Comparison of ENCODE assay signal across 1 cellular context in genomic region chr19:7636691-7637373, GRCh38.
A peak's percentile ranks its signal among the peaks of the same experiment; 100 is the strongest.
TF ChIP-seq lines count a peak whose summit lies in the region.

STXBP2 (plus strand) TSS chr19:7637110; CDS start chr19:7637150, 40 bp downstream.

TF ChIP-seq in H1, 55 proteins besides CTCF, POLR2A, EP300 and RAD21 (continued from another document):
- TF ChIP-seq EGR1 (IDR thresholded peaks at IDR 0.05; ENCODE audit: borderline replicate concordance, low read depth, low read length) (no peak; the same call in 1 of the 2 replicates), FOSL1 (IDR thresholded peaks at IDR 0.05; ENCODE audit: insufficient read depth, low read depth, low read length) (no peak), SP4 (IDR thresholded peaks at IDR 0.05; ENCODE audit: low read length) (peak; percentile 74; the same call in 1 of the 2 replicates), SUZ12 (IDR thresholded peaks at IDR 0.05; ENCODE audit: low read length) (no peak), KDM4A (IDR thresholded peaks at IDR 0.05; ENCODE audit: low read depth, low read length, severe bottlenecking) (peak; percentile 32), CBX8 (IDR thresholded peaks at IDR 0.05; ENCODE audit: borderline replicate concordance, low read depth, low read length) (no peak), ATF2 (IDR thresholded peaks at IDR 0.05; ENCODE audit: low read length) (no peak), MAFK (IDR thresholded peaks at IDR 0.05; ENCODE audit: low read depth, low read length) (no peak), MAX (IDR thresholded peaks at IDR 0.05) (peak; percentile 100), YY1 (IDR thresholded peaks at IDR 0.05; ENCODE audit: low read depth, low read length) (peak; percentile 90), JUND (IDR thresholded peaks at IDR 0.05; ENCODE audit: low read length) (no peak), HDAC2 (IDR thresholded peaks at IDR 0.05; ENCODE audit: borderline replicate concordance in 1 of 2, low read depth in 2 of 2, low read length in 2 of 2) (no peak), POU5F1 (IDR thresholded peaks at IDR 0.05; ENCODE audit: low read depth, low read length) (no peak), TAF7 (optimal IDR thresholded peaks at IDR 0.05; ENCODE audit: borderline replicate concordance, low read depth, low read length) (peak; percentile 69), GTF2F1 (IDR thresholded peaks at IDR 0.05; ENCODE audit: borderline replicate concordance, low read depth, low read length) (no peak), SP2 (IDR thresholded peaks at IDR 0.05; ENCODE audit: low read length) (no peak), SIN3A (conservative IDR thresholded peaks at IDR 0.05 in 1 of 2, IDR thresholded peaks at IDR 0.05 in 1 of 2; ENCODE audit: low read depth in 1 of 2, low read length in 2 of 2) (peak in 1 of 2 experiments; percentile 8; a peak in 1 of 4 replicates), SIRT6 (IDR thresholded peaks at IDR 0.05; ENCODE audit: low read length) (no peak), KDM1A (IDR thresholded peaks at IDR 0.05; ENCODE audit: borderline replicate concordance, low read length) (no peak), TEAD4 (IDR thresholded peaks at IDR 0.05; ENCODE audit: low read depth, low read length) (no peak), SIX5 (IDR thresholded peaks at IDR 0.05; ENCODE audit: low read depth, low read length) (no peak), RBBP5 (IDR thresholded peaks at IDR 0.05; ENCODE audit: borderline replicate concordance, low read depth, low read length) (no peak), NANOG (IDR thresholded peaks at IDR 0.05; ENCODE audit: insufficient read depth, low read depth, low read length, poor library complexity, severe bottlenecking) (peak; percentile 17), POLR2AphosphoS5 (IDR thresholded peaks at IDR 0.05; ENCODE audit: low read depth, low read length) (peak; percentile 58), ASH2L (IDR thresholded peaks at IDR 0.05; ENCODE audit: low read length) (no peak), KDM5A (IDR thresholded peaks at IDR 0.05; ENCODE audit: low read length) (no peak), USF2 (IDR thresholded peaks at IDR 0.05; ENCODE audit: low read length) (peak; percentile 39; the same call in 1 of the 2 replicates), JUN (IDR thresholded peaks at IDR 0.05; ENCODE audit: low read depth, low read length) (no peak), CHD2 (IDR thresholded peaks at IDR 0.05; ENCODE audit: low read length) (no peak), TAF1 (IDR thresholded peaks at IDR 0.05; ENCODE audit: low read depth, low read length) (peak; percentile 85), RFX5 (IDR thresholded peaks at IDR 0.05; ENCODE audit: borderline replicate concordance, low read depth, low read length) (no peak), CEBPB (IDR thresholded peaks at IDR 0.05; ENCODE audit: low read depth, low read length) (0 out of 2 replicates have a peak, but pooled peaks have one; percentile 11), TBP (IDR thresholded peaks at IDR 0.05; ENCODE audit: low read depth, low read length) (0 out of 2 replicates have a peak, but pooled peaks have one; percentile 44), CREB1 (IDR thresholded peaks at IDR 0.05) (peak; percentile 81), TCF12 (IDR thresholded peaks at IDR 0.05; ENCODE audit: low read depth, low read length) (peak; percentile 70; the same call in 1 of the 2 replicates), ATF3 (IDR thresholded peaks at IDR 0.05; ENCODE audit: insufficient read depth, low read depth, low read length) (no peak), NRF1 (IDR thresholded peaks at IDR 0.05; ENCODE audit: low read depth, low read length) (peak; percentile 6; the same call in 1 of the 2 replicates), RNF2 (IDR thresholded peaks at IDR 0.05; ENCODE audit: borderline replicate concordance, low read depth, low read length, missing control alignments, poor library complexity, severe bottlenecking) (peak; percentile 34), EZH2 (IDR thresholded peaks at IDR 0.05; ENCODE audit: low read depth, low read length, severe bottlenecking) (no peak)
- TF ChIP-seq, protein P1, sequence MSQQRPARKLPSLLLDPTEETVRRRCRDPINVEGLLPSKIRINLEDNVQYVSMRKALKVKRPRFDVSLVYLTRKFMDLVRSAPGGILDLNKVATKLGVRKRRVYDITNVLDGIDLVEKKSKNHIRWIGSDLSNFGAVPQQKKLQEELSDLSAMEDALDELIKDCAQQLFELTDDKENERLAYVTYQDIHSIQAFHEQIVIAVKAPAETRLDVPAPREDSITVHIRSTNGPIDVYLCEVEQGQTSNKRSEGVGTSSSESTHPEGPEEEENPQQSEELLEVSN (IDR thresholded peaks at IDR 0.05) = peak; percentile 99
- TF ChIP-seq, protein P2, sequence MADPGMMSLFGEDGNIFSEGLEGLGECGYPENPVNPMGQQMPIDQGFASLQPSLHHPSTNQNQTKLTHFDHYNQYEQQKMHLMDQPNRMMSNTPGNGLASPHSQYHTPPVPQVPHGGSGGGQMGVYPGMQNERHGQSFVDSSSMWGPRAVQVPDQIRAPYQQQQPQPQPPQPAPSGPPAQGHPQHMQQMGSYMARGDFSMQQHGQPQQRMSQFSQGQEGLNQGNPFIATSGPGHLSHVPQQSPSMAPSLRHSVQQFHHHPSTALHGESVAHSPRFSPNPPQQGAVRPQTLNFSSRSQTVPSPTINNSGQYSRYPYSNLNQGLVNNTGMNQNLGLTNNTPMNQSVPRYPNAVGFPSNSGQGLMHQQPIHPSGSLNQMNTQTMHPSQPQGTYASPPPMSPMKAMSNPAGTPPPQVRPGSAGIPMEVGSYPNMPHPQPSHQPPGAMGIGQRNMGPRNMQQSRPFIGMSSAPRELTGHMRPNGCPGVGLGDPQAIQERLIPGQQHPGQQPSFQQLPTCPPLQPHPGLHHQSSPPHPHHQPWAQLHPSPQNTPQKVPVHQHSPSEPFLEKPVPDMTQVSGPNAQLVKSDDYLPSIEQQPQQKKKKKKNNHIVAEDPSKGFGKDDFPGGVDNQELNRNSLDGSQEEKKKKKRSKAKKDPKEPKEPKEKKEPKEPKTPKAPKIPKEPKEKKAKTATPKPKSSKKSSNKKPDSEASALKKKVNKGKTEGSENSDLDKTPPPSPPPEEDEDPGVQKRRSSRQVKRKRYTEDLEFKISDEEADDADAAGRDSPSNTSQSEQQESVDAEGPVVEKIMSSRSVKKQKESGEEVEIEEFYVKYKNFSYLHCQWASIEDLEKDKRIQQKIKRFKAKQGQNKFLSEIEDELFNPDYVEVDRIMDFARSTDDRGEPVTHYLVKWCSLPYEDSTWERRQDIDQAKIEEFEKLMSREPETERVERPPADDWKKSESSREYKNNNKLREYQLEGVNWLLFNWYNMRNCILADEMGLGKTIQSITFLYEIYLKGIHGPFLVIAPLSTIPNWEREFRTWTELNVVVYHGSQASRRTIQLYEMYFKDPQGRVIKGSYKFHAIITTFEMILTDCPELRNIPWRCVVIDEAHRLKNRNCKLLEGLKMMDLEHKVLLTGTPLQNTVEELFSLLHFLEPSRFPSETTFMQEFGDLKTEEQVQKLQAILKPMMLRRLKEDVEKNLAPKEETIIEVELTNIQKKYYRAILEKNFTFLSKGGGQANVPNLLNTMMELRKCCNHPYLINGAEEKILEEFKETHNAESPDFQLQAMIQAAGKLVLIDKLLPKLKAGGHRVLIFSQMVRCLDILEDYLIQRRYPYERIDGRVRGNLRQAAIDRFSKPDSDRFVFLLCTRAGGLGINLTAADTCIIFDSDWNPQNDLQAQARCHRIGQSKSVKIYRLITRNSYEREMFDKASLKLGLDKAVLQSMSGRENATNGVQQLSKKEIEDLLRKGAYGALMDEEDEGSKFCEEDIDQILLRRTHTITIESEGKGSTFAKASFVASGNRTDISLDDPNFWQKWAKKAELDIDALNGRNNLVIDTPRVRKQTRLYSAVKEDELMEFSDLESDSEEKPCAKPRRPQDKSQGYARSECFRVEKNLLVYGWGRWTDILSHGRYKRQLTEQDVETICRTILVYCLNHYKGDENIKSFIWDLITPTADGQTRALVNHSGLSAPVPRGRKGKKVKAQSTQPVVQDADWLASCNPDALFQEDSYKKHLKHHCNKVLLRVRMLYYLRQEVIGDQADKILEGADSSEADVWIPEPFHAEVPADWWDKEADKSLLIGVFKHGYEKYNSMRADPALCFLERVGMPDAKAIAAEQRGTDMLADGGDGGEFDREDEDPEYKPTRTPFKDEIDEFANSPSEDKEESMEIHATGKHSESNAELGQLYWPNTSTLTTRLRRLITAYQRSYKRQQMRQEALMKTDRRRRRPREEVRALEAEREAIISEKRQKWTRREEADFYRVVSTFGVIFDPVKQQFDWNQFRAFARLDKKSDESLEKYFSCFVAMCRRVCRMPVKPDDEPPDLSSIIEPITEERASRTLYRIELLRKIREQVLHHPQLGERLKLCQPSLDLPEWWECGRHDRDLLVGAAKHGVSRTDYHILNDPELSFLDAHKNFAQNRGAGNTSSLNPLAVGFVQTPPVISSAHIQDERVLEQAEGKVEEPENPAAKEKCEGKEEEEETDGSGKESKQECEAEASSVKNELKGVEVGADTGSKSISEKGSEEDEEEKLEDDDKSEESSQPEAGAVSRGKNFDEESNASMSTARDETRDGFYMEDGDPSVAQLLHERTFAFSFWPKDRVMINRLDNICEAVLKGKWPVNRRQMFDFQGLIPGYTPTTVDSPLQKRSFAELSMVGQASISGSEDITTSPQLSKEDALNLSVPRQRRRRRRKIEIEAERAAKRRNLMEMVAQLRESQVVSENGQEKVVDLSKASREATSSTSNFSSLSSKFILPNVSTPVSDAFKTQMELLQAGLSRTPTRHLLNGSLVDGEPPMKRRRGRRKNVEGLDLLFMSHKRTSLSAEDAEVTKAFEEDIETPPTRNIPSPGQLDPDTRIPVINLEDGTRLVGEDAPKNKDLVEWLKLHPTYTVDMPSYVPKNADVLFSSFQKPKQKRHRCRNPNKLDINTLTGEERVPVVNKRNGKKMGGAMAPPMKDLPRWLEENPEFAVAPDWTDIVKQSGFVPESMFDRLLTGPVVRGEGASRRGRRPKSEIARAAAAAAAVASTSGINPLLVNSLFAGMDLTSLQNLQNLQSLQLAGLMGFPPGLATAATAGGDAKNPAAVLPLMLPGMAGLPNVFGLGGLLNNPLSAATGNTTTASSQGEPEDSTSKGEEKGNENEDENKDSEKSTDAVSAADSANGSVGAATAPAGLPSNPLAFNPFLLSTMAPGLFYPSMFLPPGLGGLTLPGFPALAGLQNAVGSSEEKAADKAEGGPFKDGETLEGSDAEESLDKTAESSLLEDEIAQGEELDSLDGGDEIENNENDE (IDR thresholded peaks at IDR 0.05; ENCODE audit: insufficient replicate concordance, low read length) = no peak
TF ChIP-seq in H1: peak in this region for 19.
